Comparison of ENCODE assay signal across 13 cellular contexts in the genomic region with DNA sequence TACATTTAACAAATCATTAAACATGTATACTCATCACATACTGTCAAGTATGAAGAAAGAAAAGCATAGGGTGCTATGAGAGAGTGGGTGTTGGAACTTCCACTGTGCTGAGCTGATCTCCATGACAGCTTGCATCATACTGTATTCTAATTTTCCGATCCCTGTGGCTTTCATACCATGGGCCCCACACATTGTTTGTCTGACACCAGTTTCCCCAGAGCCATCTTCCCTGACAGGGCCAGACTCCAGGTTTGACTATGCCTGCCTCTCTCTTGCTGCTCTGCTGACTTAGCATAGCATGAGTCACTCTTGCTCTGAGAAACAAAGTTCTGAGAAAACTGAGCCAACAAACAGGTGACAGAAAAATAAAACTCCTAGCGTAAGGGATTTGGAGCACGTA. TPM values are rescaled to one million over a fixed set of nuclear protein-coding genes. Genes with fewer than 3 reads are reported as not detected.
DNase-seq lines count a peak whose midpoint lies in the region; ATAC-seq and TF ChIP-seq lines count a peak whose summit lies in the region.
"Had no signal": no experiment of that assay in that cellular context is flagged by ENCODE, and none has a peak within 500 bp of the region (broad histone marks: within the 10 kb centered on the region; RNA-seq: fewer than 3 reads in every experiment).

No MANE protein-coding gene starts in this region.

- H3K36me3 Mint-ChIP-seq in activated naive CD8-positive, alpha-beta T cell treated with anti-CD3 and anti-CD28 coated beads, Interleukin-2, amount 10 ng/mL, durations not matched to agents 7 days and 5 days: no peaks in the 10 kb centered on the region

- DNase-seq in mammary epithelial cell (peak; percentile 29), breast epithelium (ENCODE audit: low spot score in 2 of 2) (no peak), SK-N-SH (no peak), GDM1 (lab: John Stamatoyannopoulos, UW) (no peak)
- no peak for DNase-seq in activated naive CD8-positive, alpha-beta T cell treated with anti-CD3 and anti-CD28 coated beads, Interleukin-2, amount 10 ng/mL, durations not matched to agents 7 days and 5 days
- peak; percentile 74 to 89 for DNase-seq in stimulated activated naive CD8-positive, alpha-beta T cell treated with anti-CD3 and anti-CD28 coated beads, Interleukin-15, amount 100 ng/mL, for 72 hours
- DNase-seq: AML-193, endodermal cell, mesenchymal stem cell, NCI-H1092, stomach had no signal

- H3K79me2 ChIP-seq in mammary epithelial cell (ENCODE audit: insufficient read depth, low read length) (no peaks in the 10 kb centered on the region), SK-N-SH (ENCODE audit: insufficient read depth) (no peaks in the 10 kb centered on the region)

- intact Hi-C loops in mammary epithelial cell (cut with micrococcal nuclease) (no loop called here), breast epithelium (cut with DNase I; ENCODE audit: low total_unique reads) (no loop called here)

- WGBS in mammary epithelial cell (ENCODE audit: low coverage, missing lambda C conversion rate): 94% methylated on average over 3 of the region's 3 CpGs
- WGBS in SK-N-SH (ENCODE audit: low lambda C conversion rate): 43% methylated on average over 3 of the region's 3 CpGs

- H3K27me3 ChIP-seq in mammary epithelial cell (ENCODE audit: insufficient read depth, low read length) (no peaks in the 10 kb centered on the region), breast epithelium (no peaks in the 10 kb centered on the region), SK-N-SH (ENCODE audit: insufficient read depth) (no peaks in the 10 kb centered on the region)
- H3K27me3 ChIP-seq: stomach had no signal

- H3K4me1 Mint-ChIP-seq in activated naive CD8-positive, alpha-beta T cell treated with anti-CD3 and anti-CD28 coated beads, Interleukin-2, amount 10 ng/mL, durations not matched to agents 7 days and 5 days: peaks cover 6% of the 10 kb centered on the region
- H3K4me1 Mint-ChIP-seq in stimulated activated naive CD8-positive, alpha-beta T cell treated with anti-CD3 and anti-CD28 coated beads, Interleukin-15, amount 100 ng/mL, for 72 hours: peaks cover 31% of the 10 kb centered on the region
- H3K4me1 Mint-ChIP-seq: endodermal cell had no signal

- H3K9me3 ChIP-seq in mammary epithelial cell (replicated peaks; ENCODE audit: insufficient read depth, low read length) (no peaks in the 10 kb centered on the region), breast epithelium (peaks cover 6 to 9% of the 10 kb centered on the region in 2 donors), SK-N-SH (no peaks in the 10 kb centered on the region)

- TF ChIP-seq RAD21 in SK-N-SH (IDR thresholded peaks at IDR 0.05; ENCODE audit: low read length): no peak

- CTCF ChIA-PET in mammary epithelial cell (lab: Charles Lee; ENCODE audit: low non-redundant PET) (no interaction called here), SK-N-SH (lab: Yijun Ruan, JAX) (no interaction called here)

- H2AFZ ChIP-seq in mammary epithelial cell (ENCODE audit: low read depth, low read length) (no peak overlapping the region), SK-N-SH (ENCODE audit: low read depth) (no peak overlapping the region)

- H3K9me3 Mint-ChIP-seq in activated naive CD8-positive, alpha-beta T cell treated with anti-CD3 and anti-CD28 coated beads, Interleukin-2, amount 10 ng/mL, durations not matched to agents 7 days and 5 days: peaks cover 6% of the 10 kb centered on the region
- H3K9me3 Mint-ChIP-seq in stimulated activated naive CD8-positive, alpha-beta T cell treated with anti-CD3 and anti-CD28 coated beads, Interleukin-15, amount 100 ng/mL, for 72 hours: peaks cover 12 to 18% of the 10 kb centered on the region in 2 donors

- peaks cover 3% of the 10 kb centered on the region for H3K27me3 Mint-ChIP-seq in activated naive CD8-positive, alpha-beta T cell treated with anti-CD3 and anti-CD28 coated beads, Interleukin-2, amount 10 ng/mL, durations not matched to agents 7 days and 5 days
- H3K27me3 Mint-ChIP-seq in stimulated activated naive CD8-positive, alpha-beta T cell treated with anti-CD3 and anti-CD28 coated beads, Interleukin-15, amount 100 ng/mL, for 72 hours: peaks cover 17% of the 10 kb centered on the region

- H3K4me2 ChIP-seq in mammary epithelial cell (ENCODE audit: insufficient read depth, low read depth, low read length) (no peak overlapping the region), SK-N-SH (no peak overlapping the region)

- TF ChIP-seq CTCF in mammary epithelial cell (conservative IDR thresholded peaks at IDR 0.05 in 1 of 2, IDR thresholded peaks at IDR 0.05 in 1 of 2; ENCODE audit: extremely low read depth in 1 of 2, insufficient read depth in 1 of 2, low read depth in 1 of 2, low read length in 2 of 2): no peak
- no peak for TF ChIP-seq CTCF in breast epithelium (IDR thresholded peaks at IDR 0.05)
- no peak for TF ChIP-seq CTCF in SK-N-SH (IDR thresholded peaks at IDR 0.05)

- no peak for TF ChIP-seq POLR2A in breast epithelium (IDR thresholded peaks at IDR 0.05)

- H3K4me3 ChIP-seq in mammary epithelial cell (replicated peaks in 1 of 3; ENCODE audit: insufficient read depth in 1 of 3, low read depth in 2 of 3, low read length in 3 of 3): no peak overlapping the region
- H3K4me3 ChIP-seq in breast epithelium: no peak overlapping the region
- H3K4me3 ChIP-seq in SK-N-SH (ENCODE audit: low read depth in 2 of 2, low read length in 1 of 2): no peak overlapping the region
- H3K4me3 ChIP-seq: stomach had no signal

- H3K4me1 ChIP-seq in mammary epithelial cell (ENCODE audit: insufficient read depth, low read length) (no peaks in the 10 kb centered on the region), breast epithelium (no peaks in the 10 kb centered on the region), SK-N-SH (ENCODE audit: control insufficient read depth in 1 of 2, insufficient read depth in 2 of 2, low read depth in 1 of 2, low read length in 1 of 2) (no peaks in the 10 kb centered on the region)
- H3K4me1 ChIP-seq: stomach had no signal

- no peak overlapping the region for H3K4me3 Mint-ChIP-seq in activated naive CD8-positive, alpha-beta T cell treated with anti-CD3 and anti-CD28 coated beads, Interleukin-2, amount 10 ng/mL, durations not matched to agents 7 days and 5 days
- peak overlapping the region in 1 of 2 donors; percentile 31 for H3K4me3 Mint-ChIP-seq in stimulated activated naive CD8-positive, alpha-beta T cell treated with anti-CD3 and anti-CD28 coated beads, Interleukin-15, amount 100 ng/mL, for 72 hours
- H3K4me3 Mint-ChIP-seq: endodermal cell had no signal

- no peak overlapping the region for H3K27ac ChIP-seq in mammary epithelial cell (ENCODE audit: insufficient read depth, low read depth, low read length)
- no peak overlapping the region for H3K27ac ChIP-seq in breast epithelium
- no peak overlapping the region for H3K27ac ChIP-seq in SK-N-SH (ENCODE audit: low read depth in 2 of 2, low read length in 1 of 2)
- H3K27ac ChIP-seq: stomach had no signal

- ATAC-seq in HG03378 (IDR thresholded peaks at IDR 0.05; ENCODE audit: unreplicated experiment) (peak; percentile 90), HG03521 (IDR thresholded peaks at IDR 0.05; ENCODE audit: unreplicated experiment) (no peak)
- peak; percentile 56 for ATAC-seq in activated naive CD8-positive, alpha-beta T cell treated with anti-CD3 and anti-CD28 coated beads, Interleukin-2, amount 10 ng/mL, durations not matched to agents 7 days and 5 days (ENCODE audit: low read depth)
- ATAC-seq in stimulated activated naive CD8-positive, alpha-beta T cell treated with anti-CD3 and anti-CD28 coated beads, Interleukin-15, amount 100 ng/mL, for 72 hours: peak; percentile 100

- H3K36me3 ChIP-seq in mammary epithelial cell (ENCODE audit: insufficient read depth, low read length): no peaks in the 10 kb centered on the region
- no peaks in the 10 kb centered on the region for H3K36me3 ChIP-seq in breast epithelium
- H3K36me3 ChIP-seq in SK-N-SH (replicated peaks in 1 of 2; ENCODE audit: control insufficient read depth in 1 of 2, insufficient read depth in 2 of 2, low read length in 1 of 2): no peaks in the 10 kb centered on the region
- H3K36me3 ChIP-seq: stomach had no signal

- H3K9ac ChIP-seq in mammary epithelial cell (ENCODE audit: insufficient read depth, low read length) (no peak overlapping the region), SK-N-SH (no peak overlapping the region)

- H3K27ac Mint-ChIP-seq in activated naive CD8-positive, alpha-beta T cell treated with anti-CD3 and anti-CD28 coated beads, Interleukin-2, amount 10 ng/mL, durations not matched to agents 7 days and 5 days: no peak overlapping the region
- peak overlapping the region; percentile 92 to 98 for H3K27ac Mint-ChIP-seq in stimulated activated naive CD8-positive, alpha-beta T cell treated with anti-CD3 and anti-CD28 coated beads, Interleukin-15, amount 100 ng/mL, for 72 hours
- H3K27ac Mint-ChIP-seq: endodermal cell had no signal

- in situ Hi-C loops in mammary epithelial cell (cut with MboI; ENCODE audit: low sequenced_read_pairs in 2 of 2): no loop called here

- no peaks in the 10 kb centered on the region for H3K9me2 ChIP-seq in SK-N-SH

- POLR2A ChIA-PET in activated naive CD8-positive, alpha-beta T cell treated with anti-CD3 and anti-CD28 coated beads, Interleukin-2, amount 10 ng/mL, durations not matched to agents 7 days and 5 days (lab: Charles Lee): interaction anchor here (0.6 kb wide), 1 partner anchor 485 kb away, joined by 3 read pairs; a partner anchor contains a TSS
- POLR2A ChIA-PET in SK-N-SH (lab: Yijun Ruan, JAX): no interaction called here

- dilution Hi-C loops in mammary epithelial cell (cut with HindIII; ENCODE audit: low sequenced_read_pairs): no loop called here

- H4K20me1 ChIP-seq in mammary epithelial cell (ENCODE audit: insufficient read depth, low read length): no peaks in the 10 kb centered on the region
- H4K20me1 ChIP-seq in SK-N-SH (ENCODE audit: insufficient read depth): no peaks in the 10 kb centered on the region

- H3F3A ChIP-seq in SK-N-SH (replicated peaks; ENCODE audit: insufficient read depth): no peaks in the 10 kb centered on the region

- TF ChIP-seq EP300 in SK-N-SH (IDR thresholded peaks at IDR 0.05; ENCODE audit: borderline replicate concordance in 1 of 2, low read depth in 1 of 2, low read length in 1 of 2): no peak

- BruUV-seq in mammary epithelial cell (replicated peaks; lab: Mats Ljungman, UMichigan): no TSS peak

TF ChIP-seq in SK-N-SH, 30 proteins besides CTCF, POLR2A, EP300 and RAD21:
- TF ChIP-seq FOXJ3 (CRISPR knock-in tag; IDR thresholded peaks at IDR 0.05): no peak
- no peak for TF ChIP-seq SMC3 (IDR thresholded peaks at IDR 0.05; ENCODE audit: low read depth, low read length)
- no peak for TF ChIP-seq TEAD4 (IDR thresholded peaks at IDR 0.05; ENCODE audit: borderline replicate concordance, insufficient read depth)

RNA-seq across cellular contexts. Expression of a gene that starts 37.0 kb away (rescaled TPM):
- total RNA-seq in mammary epithelial cell (not detected), breast epithelium (not detected)
- polyA plus RNA-seq in mammary epithelial cell (not detected), SK-N-SH (2012; rRNA removed) (not detected in 2 replicates)
- polyA minus RNA-seq in mammary epithelial cell: not detected
- not detected for total RNA-seq in activated naive CD8-positive, alpha-beta T cell treated with anti-CD3 and anti-CD28 coated beads, Interleukin-2, amount 10 ng/mL, durations not matched to agents 7 days and 5 days
- polyA plus RNA-seq in SK-N-SH (2012; cell fraction: cytosol; rRNA removed): not detected in 2 replicates
- polyA plus RNA-seq in SK-N-SH (2012; cell fraction: nucleus; rRNA removed): not detected in 2 replicates

Comparison
In these comparisons a context has a peak if more than half of its experiments do, and no peak if none do; other contexts are left out.
1. DNase-seq: peak in mammary epithelial cell (single experiment) and stimulated activated naive CD8-positive, alpha-beta T cell treated with anti-CD3 and anti-CD28 coated beads, Interleukin-15, amount 100 ng/mL, for 72 hours (2 of 2); none in breast epithelium (0 of 2), activated naive CD8-positive, alpha-beta T cell treated with anti-CD3 and anti-CD28 coated beads, Interleukin-2, amount 10 ng/mL, durations not matched to agents 7 days and 5 days (single experiment), SK-N-SH (single experiment) and GDM1 (single experiment).